ENCODE assay signal across 6 cellular contexts in the genomic region with DNA sequence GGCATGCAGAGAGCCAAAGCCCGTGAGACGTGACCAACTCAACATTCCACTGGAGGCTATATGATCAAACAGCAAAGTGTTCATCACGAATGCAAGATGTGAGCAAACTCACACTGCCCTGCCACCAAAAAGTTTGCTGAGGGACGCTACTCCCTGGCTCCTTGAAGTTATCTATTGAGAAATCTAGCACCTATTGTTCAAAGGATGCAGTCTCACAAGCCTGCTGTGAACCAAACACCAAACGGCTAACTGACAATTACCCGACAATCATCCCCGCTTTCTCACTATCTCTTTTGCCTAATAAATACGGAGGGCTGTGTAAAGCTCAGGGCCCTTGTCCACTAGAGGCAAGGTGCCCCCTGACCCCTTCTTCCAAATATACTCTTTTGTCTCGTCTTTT. TPM values are rescaled to one million over a fixed set of nuclear protein-coding genes. Genes with fewer than 3 reads are reported as not detected.
"Had no signal": no experiment of that assay in that cellular context is flagged by ENCODE, and none has a peak within 500 bp of the region (broad histone marks: within the 10 kb centered on the region; RNA-seq: fewer than 3 reads in every experiment).

No MANE protein-coding gene starts in this region.

RNA-seq across cellular contexts. Expression of a gene that starts 13.6 kb away (rescaled TPM):
- total RNA-seq: left ventricle myocardium superior, sigmoid colon, vagina had no signal
- polyA plus RNA-seq: keratinocyte, neural cell, urinary bladder had no signal
